In the genomic region with DNA sequence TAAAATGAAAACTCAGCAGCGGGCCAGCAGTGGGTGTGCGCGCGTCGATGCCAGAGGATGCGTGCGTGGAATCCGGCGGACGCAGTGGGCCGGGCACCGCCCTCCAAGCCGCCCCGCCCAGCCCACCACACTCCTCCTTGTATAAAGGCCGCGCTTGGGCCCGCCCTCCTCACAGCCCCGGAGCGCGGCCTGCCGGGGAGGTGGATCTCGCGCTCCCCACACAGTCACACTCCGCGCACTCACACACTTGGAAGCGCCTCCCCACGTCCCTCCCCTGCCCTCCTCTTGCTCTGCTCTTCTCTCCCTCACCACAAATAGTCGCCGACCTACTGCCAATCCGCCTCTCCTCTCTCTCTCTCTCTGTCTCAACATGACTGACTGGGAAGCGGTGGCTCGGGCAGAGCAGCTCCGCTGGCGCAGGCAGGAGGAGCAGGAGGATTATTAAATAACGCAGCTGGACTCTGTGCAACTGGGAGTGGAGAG, we compare ENCODE assay signal across 8 cellular contexts. TPM values are rescaled to one million over a fixed set of nuclear protein-coding genes. Genes with fewer than 3 reads are reported as not detected.
DNase-seq lines count a peak whose midpoint lies in the region; ATAC-seq and TF ChIP-seq lines count a peak whose summit lies in the region.

CCSER1 (plus strand) TSS at position 172 of the 483 bp plus-strand sequence.

- peaks cover 13% of the 10 kb centered on the region for H3K4me1 Mint-ChIP-seq in activated T-helper 17 cell treated with anti-CD3 and anti-CD28 coated beads, Interleukin-2, amount 50 U/mL, for 72 hours
- peaks cover 5 to 12% of the 10 kb centered on the region in 2 donors for H3K4me1 Mint-ChIP-seq in natural killer cell treated with Interleukin-12 subunit alpha and Interleukin-12 subunit beta and Interleukin-15 and Interleukin-18, amount 100 ng/mL, for 72 hours (ENCODE audit: low read depth in 2 of 2)
- H3K4me1 Mint-ChIP-seq in type B pancreatic cell (ENCODE audit: unreplicated experiment), result peaks cover 17% of the 10 kb centered on the region

- DNase-seq in AG20443 (ENCODE audit: low spot score), result peak; percentile 51
- DNase-seq in NCI-H82 (lab: John Stamatoyannopoulos, UW), result peak; percentile 90
- peak; percentile 76 for DNase-seq in foreskin melanocyte
- no peak for DNase-seq in natural killer cell treated with Interleukin-12 subunit alpha and Interleukin-12 subunit beta and Interleukin-15 and Interleukin-18, amount 100 ng/mL, for 72 hours (ENCODE audit: low spot score)
- peak; percentile 77 for DNase-seq in type B pancreatic cell (ENCODE audit: extremely low spot score, unreplicated experiment)

- H3K36me3 Mint-ChIP-seq in activated T-helper 17 cell treated with anti-CD3 and anti-CD28 coated beads, Interleukin-2, amount 50 U/mL, for 72 hours (ENCODE audit: low read depth), result no peaks in the 10 kb centered on the region
- H3K36me3 Mint-ChIP-seq in natural killer cell treated with Interleukin-12 subunit alpha and Interleukin-12 subunit beta and Interleukin-15 and Interleukin-18, amount 100 ng/mL, for 72 hours, result peaks cover 9% of the 10 kb centered on the region
- H3K36me3 Mint-ChIP-seq in type B pancreatic cell, result no peaks in the 10 kb centered on the region

- H3K27me3 Mint-ChIP-seq in activated T-helper 17 cell treated with anti-CD3 and anti-CD28 coated beads, Interleukin-2, amount 50 U/mL, for 72 hours, result peaks cover 42% of the 10 kb centered on the region
- H3K27me3 Mint-ChIP-seq in natural killer cell treated with Interleukin-12 subunit alpha and Interleukin-12 subunit beta and Interleukin-15 and Interleukin-18, amount 100 ng/mL, for 72 hours, result peaks cover 28 to 32% of the 10 kb centered on the region in 2 donors
- peaks cover 13% of the 10 kb centered on the region for H3K27me3 Mint-ChIP-seq in type B pancreatic cell

- TF ChIP-seq CTCF in type B pancreatic cell (conservative IDR thresholded peaks at IDR 0.05), result no peak

- H3K4me3 Mint-ChIP-seq in activated T-helper 17 cell treated with anti-CD3 and anti-CD28 coated beads, Interleukin-2, amount 50 U/mL, for 72 hours, result peak within 1 kb of the TSS; percentile 77
- peak within 1 kb of the TSS; percentile 72 for H3K4me3 Mint-ChIP-seq in natural killer cell treated with Interleukin-12 subunit alpha and Interleukin-12 subunit beta and Interleukin-15 and Interleukin-18, amount 100 ng/mL, for 72 hours
- peak within 1 kb of the TSS; percentile 99 for H3K4me3 Mint-ChIP-seq in type B pancreatic cell

- H3K27ac Mint-ChIP-seq in activated T-helper 17 cell treated with anti-CD3 and anti-CD28 coated beads, Interleukin-2, amount 50 U/mL, for 72 hours, result no peak within 1 kb of the TSS
- no peak within 1 kb of the TSS for H3K27ac Mint-ChIP-seq in natural killer cell treated with Interleukin-12 subunit alpha and Interleukin-12 subunit beta and Interleukin-15 and Interleukin-18, amount 100 ng/mL, for 72 hours
- peak within 1 kb of the TSS; percentile 97 for H3K27ac Mint-ChIP-seq in type B pancreatic cell

- ATAC-seq in GM19035 (IDR thresholded peaks at IDR 0.05; ENCODE audit: unreplicated experiment) (peak; percentile 75), HG03159 (IDR thresholded peaks at IDR 0.05; ENCODE audit: unreplicated experiment) (peak; percentile 76)
- peak; percentile 76 for ATAC-seq in activated T-helper 17 cell treated with anti-CD3 and anti-CD28 coated beads, Interleukin-2, amount 50 U/mL, for 72 hours (replicated peaks)
- peak; percentile 86 to 91 for ATAC-seq in natural killer cell treated with Interleukin-12 subunit alpha and Interleukin-12 subunit beta and Interleukin-15 and Interleukin-18, amount 100 ng/mL, for 72 hours

- no peaks in the 10 kb centered on the region for H3K9me3 Mint-ChIP-seq in activated T-helper 17 cell treated with anti-CD3 and anti-CD28 coated beads, Interleukin-2, amount 50 U/mL, for 72 hours
- H3K9me3 Mint-ChIP-seq in natural killer cell treated with Interleukin-12 subunit alpha and Interleukin-12 subunit beta and Interleukin-15 and Interleukin-18, amount 100 ng/mL, for 72 hours, result no peaks in the 10 kb centered on the region
- H3K9me3 Mint-ChIP-seq in type B pancreatic cell, result no peaks in the 10 kb centered on the region

RNA-seq across cellular contexts. Expression of gene CCSER1, which starts in this region (rescaled TPM):
- under 1 TPM; 0.64 to 0.78 TPM for total RNA-seq in activated T-helper 17 cell treated with anti-CD3 and anti-CD28 coated beads, Interleukin-2, amount 50 U/mL, for 72 hours
- under 1 TPM in 1 of 2 donors, not detected in 1; 0.17 TPM for total RNA-seq in natural killer cell treated with Interleukin-12 subunit alpha and Interleukin-12 subunit beta and Interleukin-15 and Interleukin-18, amount 100 ng/mL, for 72 hours
- 18.1 and 25.5 TPM in 2 replicates for total RNA-seq in type B pancreatic cell (ENCODE audit: low replicate concordance)

Comparison
In these comparisons a context has a peak if more than half of its experiments do, and no peak if none do; other contexts are left out.
1. RNA of gene CCSER1 (total RNA-seq): 18.1 to 25.5 TPM in type B pancreatic cell; 0.64 to 0.78 TPM in activated T-helper 17 cell treated with anti-CD3 and anti-CD28 coated beads, Interleukin-2, amount 50 U/mL, for 72 hours and 0.17 TPM in natural killer cell treated with Interleukin-12 subunit alpha and Interleukin-12 subunit beta and Interleukin-15 and Interleukin-18, amount 100 ng/mL, for 72 hours; every median in the first group is over 10 times any median in the second.
2. Peak in ATAC-seq in activated T-helper 17 cell treated with anti-CD3 and anti-CD28 coated beads, Interleukin-2, amount 50 U/mL, for 72 hours; RNA of the gene not detected or under 1 TPM.
3. Peak in ATAC-seq in natural killer cell treated with Interleukin-12 subunit alpha and Interleukin-12 subunit beta and Interleukin-15 and Interleukin-18, amount 100 ng/mL, for 72 hours; RNA of the gene not detected or under 1 TPM.
4. Peak in every context shown above with its lines, with median percentiles within 50 percentile points of each other: ATAC-seq and H3K4me3 Mint-ChIP-seq.